ENCODE assay signal across 11 cellular contexts in genomic region chr3:78978037-78978436, GRCh38.
DNase-seq lines count a peak whose midpoint lies in the region; FAIRE-seq and TF ChIP-seq lines count a peak whose summit lies in the region.
"Had no signal": no experiment of that assay in that cellular context is flagged by ENCODE, and none has a peak within 500 bp of the region (broad histone marks: within the 10 kb centered on the region; RNA-seq: fewer than 3 reads in every experiment).

No MANE protein-coding gene starts in this region.

- no peak overlapping the region for H3K4me3 Mint-ChIP-seq in progenitor cell of endocrine pancreas (ENCODE audit: low read depth)
- H3K4me3 Mint-ChIP-seq: B cell had no signal

- peak; percentile 24 to 41 for TF ChIP-seq RAD21 in H1 (IDR thresholded peaks at IDR 0.05 in 1 of 2, conservative IDR thresholded peaks at IDR 0.05 in 1 of 2; ENCODE audit: low read depth in 2 of 2, low read length in 2 of 2)

- no peak overlapping the region for H2AFZ ChIP-seq in H1 (ENCODE audit: low read length)

- H3K4me1 Mint-ChIP-seq in progenitor cell of endocrine pancreas (ENCODE audit: low read depth), result peaks cover 20% of the 10 kb centered on the region
- H3K4me1 Mint-ChIP-seq: B cell had no signal

- H3K4me2 ChIP-seq in H1 (ENCODE audit: insufficient read depth in 1 of 2, low read depth in 2 of 2, low read length in 2 of 2), result no peak overlapping the region

- H3K4me1 ChIP-seq in H1 (replicated peaks in 1 of 4; ENCODE audit: control insufficient read depth in 3 of 4, insufficient read depth in 4 of 4, low read length in 3 of 4), result peaks cover 3 to 25% (median 10%) of the 10 kb centered on the region in 4 experiments; a peak in 5 of 7 replicates

- no peaks in the 10 kb centered on the region for H3K27me3 ChIP-seq in H1 (replicated peaks in 1 of 4; ENCODE audit: control insufficient read depth in 3 of 4, extremely low read depth in 1 of 4, insufficient read depth in 3 of 4, low read length in 3 of 4)
- H3K27me3 ChIP-seq: neutrophil had no signal

- H3K9me3 ChIP-seq in H1 (ENCODE audit: insufficient read depth in 2 of 2, low read depth in 1 of 2, low read length in 1 of 2), result no peaks in the 10 kb centered on the region
- H3K9me3 ChIP-seq: neutrophil had no signal

- no peak overlapping the region for H3K14ac ChIP-seq in H1 (ENCODE audit: insufficient read length)

- H4K5ac ChIP-seq in H1 (ENCODE audit: insufficient read length, low read depth, low read length), result no peak overlapping the region

- no peak overlapping the region for H3K56ac ChIP-seq in H1 (replicated peaks; ENCODE audit: insufficient read length, low read depth, low read length)

- H3K79me2 ChIP-seq in H1 (ENCODE audit: control insufficient read depth in 1 of 2, insufficient read depth in 2 of 2, low read length in 2 of 2), result peaks cover 0 to 94% of the 10 kb centered on the region in 2 experiments; a peak in 3 of 4 replicates

- POLR2A ChIA-PET in H1 (lab: Charles Lee; ENCODE audit: partially characterized antibody), result no interaction called here

- H3K27me3 Mint-ChIP-seq in progenitor cell of endocrine pancreas, result no peaks in the 10 kb centered on the region
- H3K27me3 Mint-ChIP-seq: B cell had no signal

- no peak overlapping the region for H2BK12ac ChIP-seq in H1 (ENCODE audit: low read depth, low read length)

- H3K36me3 Mint-ChIP-seq in progenitor cell of endocrine pancreas (ENCODE audit: insufficient read depth), result peaks cover 1% of the 10 kb centered on the region

- H3K36me3 ChIP-seq in H1 (ENCODE audit: control insufficient read depth in 2 of 4, insufficient read depth in 4 of 4, low read length in 3 of 4), result no peaks in the 10 kb centered on the region
- H3K36me3 ChIP-seq: neutrophil had no signal

- H3K27ac ChIP-seq in H1 (ENCODE audit: low read depth, low read length), result no peak overlapping the region
- H3K27ac ChIP-seq: neutrophil had no signal

- FAIRE-seq in H1 (lab: Jason Lieb, UNC), result no peak

- H4K8ac ChIP-seq in H1 (ENCODE audit: extremely low read depth, insufficient read depth, low read length), result no peak overlapping the region

- H3K79me1 ChIP-seq in H1 (ENCODE audit: low read depth, low read length), result no peaks in the 10 kb centered on the region; the same call in 1 of the 2 replicates

- H2BK20ac ChIP-seq in H1 (ENCODE audit: low read length), result no peak overlapping the region

- H2BK5ac ChIP-seq in H1 (ENCODE audit: low read depth, low read length), result no peak overlapping the region

- DNase-seq in NCI-H2107 treated with DMSO at 0.1 percent for 48 hours (lab: John Stamatoyannopoulos, UW; ENCODE audit: unreplicated experiment) (peak; percentile 29), NCI-H2107 (lab: John Stamatoyannopoulos, UW) (no peak), NCI-H69 (lab: John Stamatoyannopoulos, UW) (peak; percentile 68), H1 (ENCODE audit: low read depth in 1 of 2, low spot score in 2 of 2) (no peak), progenitor cell of endocrine pancreas (ENCODE audit: low spot score, unreplicated experiment) (no peak), SKM-1 treated with dmso at 0.1 percent for 144 hours (lab: John Stamatoyannopoulos, UW; ENCODE audit: unreplicated experiment) (no peak)
- no peak for DNase-seq in activated naive CD4-positive, alpha-beta T cell treated with anti-CD3 and anti-CD28 coated beads, Interleukin-2, amount 50 U/mL, for 16 hours
- no peak for DNase-seq in activated CD4-positive, CD25-positive, alpha-beta regulatory T cell treated with anti-CD3 and anti-CD28 coated beads, Interleukin-2, amount 50 U/mL, for 72 hours
- DNase-seq: activated naive CD4-positive, alpha-beta T cell treated with Interleukin-2 at 50 U/mL for 16 hours had no signal

- no peaks in the 10 kb centered on the region for H3K23me2 ChIP-seq in H1 (ENCODE audit: low read depth, low read length)

- TF ChIP-seq CTCF in H1 (IDR thresholded peaks at IDR 0.05; ENCODE audit: control extremely low read depth in 1 of 3, insufficient read depth in 1 of 3, low read depth in 1 of 3, low read length in 3 of 3), result peak in 1 of 3 experiments; percentile 35; a peak in 1 of 4 replicates
- TF ChIP-seq CTCF in progenitor cell of endocrine pancreas (IDR thresholded peaks at IDR 0.05; ENCODE audit: unreplicated experiment), result peak; percentile 42

- H3K18ac ChIP-seq in H1 (ENCODE audit: extremely low read depth, low read length), result no peak overlapping the region

- no peak overlapping the region for H3K27ac Mint-ChIP-seq in progenitor cell of endocrine pancreas
- H3K27ac Mint-ChIP-seq: B cell had no signal

- no peak overlapping the region for H2BK120ac ChIP-seq in H1 (replicated peaks; ENCODE audit: low read depth, low read length)

- H3K9me3 Mint-ChIP-seq in progenitor cell of endocrine pancreas (ENCODE audit: low read depth), result no peaks in the 10 kb centered on the region

- no peak overlapping the region; a peak in 1 of 7 replicates for H3K9ac ChIP-seq in H1 (replicated peaks in 1 of 4; ENCODE audit: extremely low read depth in 1 of 4, low read depth in 3 of 4, low read length in 3 of 4)

- no peak overlapping the region for H3K23ac ChIP-seq in H1 (ENCODE audit: insufficient read length)

- no peak overlapping the region for H3K4ac ChIP-seq in H1 (replicated peaks; ENCODE audit: insufficient read length, low read depth, low read length)

- H4K20me1 ChIP-seq in H1 (replicated peaks in 1 of 2; ENCODE audit: control insufficient read depth in 1 of 2, insufficient read depth in 2 of 2, low read length in 2 of 2), result peaks cover 1 to 5% of the 10 kb centered on the region in 2 experiments

- TF ChIP-seq POLR2A in H1 (IDR thresholded peaks at IDR 0.05; ENCODE audit: control extremely low read depth in 1 of 2, low read depth in 2 of 2, low read length in 2 of 2), result no peak

- H4K91ac ChIP-seq in H1 (replicated peaks; ENCODE audit: insufficient read length, low read length), result no peak overlapping the region

- H2AK5ac ChIP-seq in H1 (ENCODE audit: low read depth, low read length), result no peak overlapping the region

- TF ChIP-seq EP300 in H1 (IDR thresholded peaks at IDR 0.05; ENCODE audit: borderline replicate concordance in 1 of 2, low read depth in 2 of 2, low read length in 2 of 2), result no peak

- H3K4me3 ChIP-seq in H1 (ENCODE audit: extremely low read depth in 1 of 4, insufficient read depth in 2 of 4, low read depth in 3 of 4, low read length in 4 of 4), result no peak overlapping the region

- CTCF ChIA-PET in H1 (lab: Charles Lee; ENCODE audit: partially characterized antibody), result interaction anchor here (0.7 to 3.3 kb wide), 7 partner anchors 11 to 303 kb away, joined by 3 to 15 read pairs (median 3); no protein-coding TSS in a partner anchor

- H2BK15ac ChIP-seq in H1 (ENCODE audit: low read length), result no peak overlapping the region

TF ChIP-seq in H1, 55 proteins besides CTCF, POLR2A, EP300 and RAD21:
- TF ChIP-seq CBX5 (IDR thresholded peaks at IDR 0.05; ENCODE audit: low read depth, low read length) (no peak), GABPA (IDR thresholded peaks at IDR 0.05; ENCODE audit: borderline replicate concordance, insufficient read depth, low read length) (no peak)

Comparison
In these comparisons a context has a peak if more than half of its experiments do, and no peak if none do; other contexts are left out.
1. DNase-seq: peak in NCI-H2107 treated with DMSO at 0.1 percent for 48 hours (single experiment) and NCI-H69 (single experiment); none in NCI-H2107 (single experiment), H1 (0 of 2), progenitor cell of endocrine pancreas (single experiment), activated naive CD4-positive, alpha-beta T cell treated with anti-CD3 and anti-CD28 coated beads, Interleukin-2, amount 50 U/mL, for 16 hours (single experiment), SKM-1 treated with dmso at 0.1 percent for 144 hours (single experiment) and activated CD4-positive, CD25-positive, alpha-beta regulatory T cell treated with anti-CD3 and anti-CD28 coated beads, Interleukin-2, amount 50 U/mL, for 72 hours (single experiment).